11 cellular contexts compared by ENCODE assay signal in the genomic region with DNA sequence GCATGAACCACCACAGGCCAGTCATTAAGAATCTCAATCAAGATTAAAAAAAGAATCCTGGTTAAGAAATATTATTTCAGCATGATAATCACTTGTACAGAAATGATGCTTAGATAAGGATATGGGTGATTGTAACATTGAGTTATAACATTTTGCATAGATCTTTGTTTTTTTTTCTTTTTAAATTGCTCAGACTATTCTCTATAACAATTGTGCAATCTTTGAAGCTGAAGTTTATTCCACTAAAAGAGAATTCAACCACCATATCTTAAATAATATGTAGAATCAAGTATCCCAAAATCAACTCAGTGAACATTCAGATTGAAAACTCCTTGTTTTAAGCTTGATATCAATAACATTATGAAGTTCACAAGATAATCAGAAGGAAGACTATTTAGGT. TPM values are rescaled to one million over a fixed set of nuclear protein-coding genes. Genes with fewer than 3 reads are reported as not detected.
"Had no signal": no experiment of that assay in that cellular context is flagged by ENCODE, and none has a peak within 500 bp of the region (broad histone marks: within the 10 kb centered on the region; RNA-seq: fewer than 3 reads in every experiment).

No MANE protein-coding gene starts in this region.

- H3K4me1 ChIP-seq: HAP-1 had no signal

- H3K27ac ChIP-seq: GM23248 had no signal

- H3K9ac ChIP-seq: GM23248 had no signal

- ATAC-seq: HCT116 had no signal

- FAIRE-seq: HTR-8/SVneo had no signal

- H2AFZ ChIP-seq: GM23248 had no signal

- H3K9me3 ChIP-seq: HAP-1 had no signal

- H3K36me3 ChIP-seq: HAP-1 had no signal

- DNase-seq: GM23248, GOT3, H7, HFFc6, KG1 had no signal

- H3K4me3 ChIP-seq: GM23248, HAP-1 had no signal

RNA-seq across cellular contexts. Expression of gene SMIM28, which starts 0.7 kb away (rescaled TPM):
- total RNA-seq: GM23248, H4, HFFc6, HT-29 had no signal
- polyA plus RNA-seq: GM23248, IgD-negative memory B cell had no signal
